In genomic region chr10:29007748-29008610, GRCh38 we compare ENCODE assay signal across 18 cellular contexts.
DNase-seq lines count a peak whose midpoint lies in the region; ATAC-seq and TF ChIP-seq lines count a peak whose summit lies in the region.
"Had no signal": no experiment of that assay in that cellular context is flagged by ENCODE, and none has a peak within 500 bp of the region (broad histone marks: within the 10 kb centered on the region; RNA-seq: fewer than 3 reads in every experiment).

No MANE protein-coding gene starts in this region.

- H3K4me3 Mint-ChIP-seq in endothelial cell (ENCODE audit: unreplicated experiment) = no peak overlapping the region

- no peaks in the 10 kb centered on the region for H4K20me1 ChIP-seq in Karpas-422 (ENCODE audit: insufficient read depth, low read depth, low read length)

- H3K9me3 Mint-ChIP-seq in endothelial cell (ENCODE audit: unreplicated experiment) = no peaks in the 10 kb centered on the region

- H3K79me2 ChIP-seq in Karpas-422 (ENCODE audit: low read length) = no peaks in the 10 kb centered on the region
- H3K79me2 ChIP-seq: parathyroid adenoma had no signal

- no peaks in the 10 kb centered on the region for H3K27me3 Mint-ChIP-seq in endothelial cell (ENCODE audit: unreplicated experiment)

- DNase-seq in Right ventricle myocardium superior = peak; percentile 57
- no peak for DNase-seq in left ventricle myocardium inferior
- DNase-seq in cardiac fibroblast (ENCODE audit: low read depth in 2 of 2) = peak; percentile 58 to 63
- no peak for DNase-seq in endothelial cell (ENCODE audit: low spot score)
- DNase-seq in Karpas-422 = no peak
- no peak for DNase-seq in cerebellar nuclear complex (lab: John Stamatoyannopoulos, UW)
- DNase-seq: activated T-cell treated with anti-CD3 and anti-CD28 coated beads for 4 hours; DMS53; dorsolateral prefrontal cortex; NCI-H2029 treated with DMSO at 0.1 percent for 48 hours; NCI-H446 treated with DMSO at 0.1 percent for 48 hours; stimulated activated CD4-positive, alpha-beta T cell treated with anti-CD3 and anti-CD28 coated beads, Interleukin-4, amount 100 ng/mL, for 24 hours had no signal

- intact Hi-C loops in Right ventricle myocardium superior (cut with DNase I) (loop anchor here (10.0 kb wide), 1 partner anchor 297 kb away; no protein-coding TSS in a partner anchor), left ventricle myocardium inferior (cut with micrococcal nuclease) (no loop called here)

- no peaks in the 10 kb centered on the region for H3K4me1 ChIP-seq in left ventricle myocardium inferior
- H3K4me1 ChIP-seq in mesodermal cell (ENCODE audit: control insufficient read depth, insufficient read depth, low read length, poor library complexity, severe bottlenecking) = peaks cover 9% of the 10 kb centered on the region
- H3K4me1 ChIP-seq in Karpas-422 (ENCODE audit: low read length) = no peaks in the 10 kb centered on the region
- H3K4me1 ChIP-seq: ascending aorta, parathyroid adenoma had no signal

- no peaks in the 10 kb centered on the region for H3K9me2 ChIP-seq in Karpas-422 (replicated peaks; ENCODE audit: insufficient read depth, low read length)

- TF ChIP-seq CTCF in left ventricle myocardium inferior (IDR thresholded peaks at IDR 0.05; ENCODE audit: borderline replicate concordance) (no peak), cardiac fibroblast (IDR thresholded peaks at IDR 0.05; ENCODE audit: low read depth, low read length) (no peak), endothelial cell (IDR thresholded peaks at IDR 0.05; ENCODE audit: unreplicated experiment) (no peak)

- H3K4me3 ChIP-seq in left ventricle myocardium inferior = no peak overlapping the region
- no peak overlapping the region for H3K4me3 ChIP-seq in cardiac fibroblast (replicated peaks in 1 of 2; ENCODE audit: low read depth in 2 of 2, low read length in 2 of 2)
- no peak overlapping the region for H3K4me3 ChIP-seq in mesodermal cell (ENCODE audit: extremely low read depth, insufficient read depth, low read length, poor library complexity, severe bottlenecking)
- no peak overlapping the region for H3K4me3 ChIP-seq in Karpas-422 (ENCODE audit: low read length)
- H3K4me3 ChIP-seq: ascending aorta, dorsolateral prefrontal cortex, skin epidermis had no signal

- ATAC-seq in Right ventricle myocardium superior (ENCODE audit: poor library complexity) (peak; percentile 51), GM19452 (IDR thresholded peaks at IDR 0.05; ENCODE audit: unreplicated experiment) (no peak)

- H3K36me3 Mint-ChIP-seq in endothelial cell (ENCODE audit: low read depth, unreplicated experiment) = no peaks in the 10 kb centered on the region

- H3K36me3 ChIP-seq in left ventricle myocardium inferior = no peaks in the 10 kb centered on the region
- H3K36me3 ChIP-seq in mesodermal cell (ENCODE audit: control insufficient read depth, insufficient read depth, low read length) = no peaks in the 10 kb centered on the region
- no peaks in the 10 kb centered on the region for H3K36me3 ChIP-seq in Karpas-422 (ENCODE audit: insufficient read depth, low read length)
- H3K36me3 ChIP-seq: ascending aorta had no signal

- H2AFZ ChIP-seq in Karpas-422 (ENCODE audit: low read length) = no peak overlapping the region
- H2AFZ ChIP-seq: parathyroid adenoma had no signal

- peaks cover 9% of the 10 kb centered on the region for H3K9me3 ChIP-seq in left ventricle myocardium inferior (replicated peaks)
- peaks cover 10% of the 10 kb centered on the region for H3K9me3 ChIP-seq in mesodermal cell (ENCODE audit: control insufficient read depth, low read length)
- H3K9me3 ChIP-seq in Karpas-422 (ENCODE audit: low read length) = no peaks in the 10 kb centered on the region
- H3K9me3 ChIP-seq: ascending aorta had no signal

- H3K27ac Mint-ChIP-seq in endothelial cell (ENCODE audit: unreplicated experiment) = no peak overlapping the region

- WGBS in mesodermal cell (ENCODE audit: insufficient coverage in 2 of 2), 2 experiments = 79 to 86% methylated on average over 7 to 9 of the region's 10 CpGs

- no peak overlapping the region for H3K9ac ChIP-seq in Karpas-422 (ENCODE audit: low read length)
- H3K9ac ChIP-seq: parathyroid adenoma had no signal

- H3K27ac ChIP-seq in left ventricle myocardium inferior (replicated peaks) (no peak overlapping the region), mesodermal cell (ENCODE audit: low read depth, low read length, severe bottlenecking) (peak overlapping the region; percentile 38), Karpas-422 (ENCODE audit: low read length) (no peak overlapping the region)
- H3K27ac ChIP-seq: ascending aorta, C4-2B, dorsolateral prefrontal cortex, parathyroid adenoma, skin epidermis had no signal

- H3K27me3 ChIP-seq in left ventricle myocardium inferior (ENCODE audit: low read depth) (no peaks in the 10 kb centered on the region), Karpas-422 (ENCODE audit: low read length) (no peaks in the 10 kb centered on the region)
- H3K27me3 ChIP-seq: ascending aorta had no signal

- no peak overlapping the region for H3K4me2 ChIP-seq in Karpas-422 (ENCODE audit: low read depth, low read length, poor library complexity, severe bottlenecking)

- no peaks in the 10 kb centered on the region for H3K4me1 Mint-ChIP-seq in endothelial cell (ENCODE audit: unreplicated experiment)

Comparison
In these comparisons a context has a peak if more than half of its experiments do, and no peak if none do; other contexts are left out.
1. DNase-seq: peak in Right ventricle myocardium superior (single experiment) and cardiac fibroblast (2 of 2); none in left ventricle myocardium inferior (single experiment), endothelial cell (single experiment), Karpas-422 (single experiment) and cerebellar nuclear complex (0 of 2).